ENCODE assay signal across 1 cellular context in genomic region chr1:39519246-39519846, GRCh38. TPM values are rescaled to one million over a fixed set of nuclear protein-coding genes. Genes with fewer than 3 reads are reported as not detected.
"Had no signal": no experiment of that assay in that cellular context is flagged by ENCODE, and none has a peak within 500 bp of the region (broad histone marks: within the 10 kb centered on the region; RNA-seq: fewer than 3 reads in every experiment).

No MANE protein-coding gene starts in this region.

RNA-seq across cellular contexts. Expression of gene BMP8A, which starts 27.9 kb away (rescaled TPM):
- total RNA-seq: SJSA1 had no signal
